8 cellular contexts compared by ENCODE assay signal in the genomic region with DNA sequence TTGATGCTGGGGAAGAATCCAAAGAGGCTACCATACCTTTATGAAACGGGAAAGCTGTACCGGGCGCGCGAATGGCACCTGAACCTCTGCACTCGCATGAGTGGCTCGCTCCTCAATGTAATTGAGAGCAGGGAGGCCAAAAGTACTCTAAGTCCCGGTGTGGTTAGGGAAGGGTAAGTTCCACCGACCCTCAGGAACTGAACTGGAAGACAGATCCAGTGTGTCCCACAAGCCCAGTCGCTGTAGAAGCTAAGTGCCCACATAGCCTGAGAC. TPM values are rescaled to one million over a fixed set of nuclear protein-coding genes. Genes with fewer than 3 reads are reported as not detected.
DNase-seq lines count a peak whose midpoint lies in the region; ATAC-seq and TF ChIP-seq lines count a peak whose summit lies in the region.

No MANE protein-coding gene starts in this region.

- H3K27ac ChIP-seq in mesodermal cell (ENCODE audit: low read depth, low read length, severe bottlenecking), result peak overlapping the region; percentile 89

- no peaks in the 10 kb centered on the region for H3K9me3 Mint-ChIP-seq in chondrocyte (ENCODE audit: low read depth)

- no peaks in the 10 kb centered on the region for H3K27me3 Mint-ChIP-seq in chondrocyte (ENCODE audit: low read depth)

- H3K4me3 Mint-ChIP-seq in chondrocyte (ENCODE audit: unreplicated experiment), result peak overlapping the region; percentile 94

- no peaks in the 10 kb centered on the region for H3K27me3 ChIP-seq in GM06990 (replicated peaks; ENCODE audit: control insufficient read depth, insufficient read depth, low read length)

- H3K4me3 ChIP-seq in GM06990 (replicated peaks; ENCODE audit: low read depth, low read length) (peak overlapping the region; percentile 71), mesodermal cell (ENCODE audit: extremely low read depth, insufficient read depth, low read length, poor library complexity, severe bottlenecking) (peak overlapping the region; percentile 87)

- WGBS in mesodermal cell (ENCODE audit: insufficient coverage in 2 of 2), 2 experiments, result 0% methylated on average over 8 to 10 of the region's 10 CpGs

- no peak for DNase-seq in GM06990 (ENCODE audit: extremely low read depth, insufficient read length)
- DNase-seq in NCI-H82 treated with DMSO at 0.1 percent for 48 hours (lab: John Stamatoyannopoulos, UW; ENCODE audit: unreplicated experiment), result peak; percentile 30
- DNase-seq in chondrocyte (ENCODE audit: low spot score), result no peak
- no peak for DNase-seq in NCI-H345 treated with DMSO at 0.1 percent for 48 hours (lab: John Stamatoyannopoulos, UW; ENCODE audit: unreplicated experiment)
- no peak for DNase-seq in DMS114 treated with DMSO at 0.1 percent for 48 hours (lab: John Stamatoyannopoulos, UW; ENCODE audit: unreplicated experiment)
- no peak for DNase-seq in stimulated activated CD4-positive, alpha-beta T cell treated with anti-CD3 and anti-CD28 coated beads, Interleukin-12 subunit alpha, Interleukin-12 subunit beta, amount 100 ng/mL, for 4 hours

- no peak for ATAC-seq in HG02885 (IDR thresholded peaks at IDR 0.05; ENCODE audit: poor library complexity, unreplicated experiment)

- H3K36me3 Mint-ChIP-seq in chondrocyte (ENCODE audit: low read depth), result no peaks in the 10 kb centered on the region

- H3K9me3 ChIP-seq in mesodermal cell (ENCODE audit: control insufficient read depth, low read length), result no peaks in the 10 kb centered on the region

- no peak for TF ChIP-seq CTCF in GM06990 (IDR thresholded peaks at IDR 0.05; ENCODE audit: insufficient read depth, low read length, poor library complexity, severe bottlenecking)
- TF ChIP-seq CTCF in chondrocyte (IDR thresholded peaks at IDR 0.05), result no peak

- peaks cover 43% of the 10 kb centered on the region for H3K4me1 Mint-ChIP-seq in chondrocyte (ENCODE audit: low read depth)

- H3K27ac Mint-ChIP-seq in chondrocyte (ENCODE audit: unreplicated experiment), result peak overlapping the region; percentile 92

- no peaks in the 10 kb centered on the region for H3K36me3 ChIP-seq in GM06990 (ENCODE audit: control insufficient read depth, insufficient read depth, low read length)
- peaks cover 14% of the 10 kb centered on the region for H3K36me3 ChIP-seq in mesodermal cell (ENCODE audit: control insufficient read depth, insufficient read depth, low read length)

- H3K4me1 ChIP-seq in mesodermal cell (ENCODE audit: control insufficient read depth, insufficient read depth, low read length, poor library complexity, severe bottlenecking), result peaks cover 17% of the 10 kb centered on the region

RNA-seq across cellular contexts. Expression of a gene that starts 1.0 kb away (rescaled TPM):
- total RNA-seq in chondrocyte, result 46.4 to 48.1 TPM (median 47.0 TPM) in 3 replicates
- polyA plus RNA-seq in mesodermal cell (2013, experiment 1 of 2), result 24.6 TPM
- polyA plus RNA-seq in mesodermal cell (2013, experiment 2 of 2), result 17.9 TPM

RNA-seq across cellular contexts. Expression of a gene that starts 24.8 kb away (rescaled TPM):
- total RNA-seq in chondrocyte, result 32.1 to 36.7 TPM (median 36.2 TPM) in 3 replicates
- 27.1 TPM for polyA plus RNA-seq in mesodermal cell (2013, experiment 1 of 2)
- polyA plus RNA-seq in mesodermal cell (2013, experiment 2 of 2), result 25.5 TPM

RNA-seq across cellular contexts. Expression of a gene that starts 36.7 kb away (rescaled TPM):
- total RNA-seq in chondrocyte, result 24.2 to 32.5 TPM (median 30.9 TPM) in 3 replicates
- 36.3 TPM for polyA plus RNA-seq in mesodermal cell (2013, experiment 1 of 2)
- 26.6 TPM for polyA plus RNA-seq in mesodermal cell (2013, experiment 2 of 2)

RNA-seq across cellular contexts. Expression of a gene that starts 41.6 kb away (rescaled TPM):
- total RNA-seq in chondrocyte, result 83.5 to 87.8 TPM (median 85.6 TPM) in 3 replicates
- polyA plus RNA-seq in mesodermal cell (2013, experiment 1 of 2), result 108 TPM
- polyA plus RNA-seq in mesodermal cell (2013, experiment 2 of 2), result 91.0 TPM

RNA-seq across cellular contexts. Expression of a gene that starts 46.0 kb away (rescaled TPM):
- 3.7 to 6.6 TPM (median 4.4 TPM) in 3 replicates for total RNA-seq in chondrocyte
- 19.5 TPM for polyA plus RNA-seq in mesodermal cell (2013, experiment 1 of 2)
- 17.7 TPM for polyA plus RNA-seq in mesodermal cell (2013, experiment 2 of 2)
